ENCODE assay signal across 9 cellular contexts in genomic region chr1:100455478-100456072, GRCh38.
DNase-seq lines count a peak whose midpoint lies in the region; TF ChIP-seq lines count a peak whose summit lies in the region.
"Had no signal": no experiment of that assay in that cellular context is flagged by ENCODE, and none has a peak within 500 bp of the region (broad histone marks: within the 10 kb centered on the region; RNA-seq: fewer than 3 reads in every experiment).

No MANE protein-coding gene starts in this region.

- H3K4me3 ChIP-seq in parathyroid adenoma (ENCODE audit: low read depth, low read length) = no peak overlapping the region

- DNase-seq in NCI-H1105 treated with DMSO at 0.1 percent for 48 hours (lab: John Stamatoyannopoulos, UW) = peak; percentile 53
- DNase-seq in NCI-H1105 (lab: John Stamatoyannopoulos, UW) = no peak
- DNase-seq in NCI-H146 treated with DMSO at 0.1 percent for 48 hours (lab: John Stamatoyannopoulos, UW; ENCODE audit: unreplicated experiment) = peak; percentile 13
- peak; percentile 10 for DNase-seq in cerebellar cortex (ENCODE audit: low spot score)
- DNase-seq in H4 (ENCODE audit: low spot score) = no peak
- no peak for DNase-seq in activated CD4-positive, alpha-beta T cell treated with anti-CD3 and anti-CD28 coated beads, Interleukin-2, amount 50 U/mL, for 4 hours
- DNase-seq in iPS-NIHi11 (ENCODE audit: low spot score) = no peak
- DNase-seq: COR-L47 had no signal

- H3K27me3 ChIP-seq in parathyroid adenoma (ENCODE audit: control insufficient read depth, insufficient read depth, low read length) = no peaks in the 10 kb centered on the region

- H3K36me3 ChIP-seq in parathyroid adenoma (ENCODE audit: control insufficient read depth, insufficient read depth, low read length) = no peaks in the 10 kb centered on the region

- H3K79me2 ChIP-seq in parathyroid adenoma = no peaks in the 10 kb centered on the region

- H3K27ac ChIP-seq in parathyroid adenoma = no peak overlapping the region

- no peak overlapping the region for H3K4me2 ChIP-seq in parathyroid adenoma (ENCODE audit: low read length)

- H3K9ac ChIP-seq in parathyroid adenoma = no peak overlapping the region

- peak; percentile 38 for TF ChIP-seq CTCF in parathyroid adenoma (IDR thresholded peaks at IDR 0.05)

- H3K4me1 ChIP-seq in parathyroid adenoma = no peaks in the 10 kb centered on the region

- H2AFZ ChIP-seq in parathyroid adenoma = no peak overlapping the region

- H3K9me3 ChIP-seq in parathyroid adenoma (ENCODE audit: control insufficient read depth, low read length) = no peaks in the 10 kb centered on the region

Comparison
In these comparisons a context has a peak if more than half of its experiments do, and no peak if none do; other contexts are left out.
1. DNase-seq: peak in NCI-H1105 treated with DMSO at 0.1 percent for 48 hours (single experiment), NCI-H146 treated with DMSO at 0.1 percent for 48 hours (single experiment) and cerebellar cortex (single experiment); none in NCI-H1105 (single experiment), H4 (single experiment), activated CD4-positive, alpha-beta T cell treated with anti-CD3 and anti-CD28 coated beads, Interleukin-2, amount 50 U/mL, for 4 hours (0 of 2) and iPS-NIHi11 (single experiment).